8 cellular contexts compared by ENCODE assay signal in the genomic region with DNA sequence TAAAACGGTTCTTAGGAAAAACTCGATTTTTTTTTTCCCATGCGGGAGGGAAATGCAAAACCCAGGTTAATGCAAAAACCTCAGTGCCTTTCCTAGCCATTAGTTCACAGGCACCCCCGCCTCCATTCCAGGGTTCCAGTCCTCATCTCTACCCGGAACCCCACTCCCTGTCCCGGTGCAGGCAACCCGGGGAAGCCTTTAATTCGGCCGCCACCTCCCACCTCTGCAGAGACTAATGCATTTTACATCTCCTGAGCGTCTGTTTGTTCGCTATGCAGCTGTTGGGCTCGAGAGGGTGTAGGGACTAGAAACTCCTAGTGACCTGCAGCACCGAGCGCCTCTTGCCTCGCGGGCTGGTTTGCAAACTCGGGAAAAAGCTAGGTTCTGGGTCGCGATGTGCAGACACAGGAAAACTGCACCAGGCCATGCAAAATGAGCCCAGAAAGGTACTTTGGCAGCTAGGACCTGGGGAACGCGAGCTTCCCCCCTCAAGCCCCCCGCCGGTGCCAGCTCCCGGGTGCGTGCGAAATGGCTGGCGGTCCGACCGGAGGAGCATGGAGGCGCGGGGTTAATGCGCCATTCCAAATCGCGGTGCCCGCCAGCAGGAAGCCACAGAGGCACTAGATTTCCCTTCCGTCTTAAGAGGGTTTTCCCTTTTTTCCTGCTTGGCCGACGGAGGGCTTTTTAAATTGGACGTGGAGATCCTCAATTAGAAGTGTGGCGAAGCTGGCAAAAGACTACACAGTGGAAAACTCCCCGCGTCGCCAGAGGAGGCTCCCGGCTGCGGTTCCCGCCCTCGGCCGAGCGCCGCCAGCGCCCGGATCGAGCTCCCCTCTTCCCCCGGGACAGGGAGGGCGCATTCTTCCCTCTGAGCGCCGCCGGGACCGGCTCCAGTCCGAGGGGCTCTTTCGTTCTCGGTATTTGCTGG. TPM values are rescaled to one million over a fixed set of nuclear protein-coding genes. Genes with fewer than 3 reads are reported as not detected.
DNase-seq lines count a peak whose midpoint lies in the region; ATAC-seq and TF ChIP-seq lines count a peak whose summit lies in the region.

No MANE protein-coding gene starts in this region.

- no peaks in the 10 kb centered on the region for H3K9me2 ChIP-seq in PC-3 (replicated peaks; ENCODE audit: low read length)

- DNase-seq in DMS53 (lab: John Stamatoyannopoulos, UW) (peak; percentile 65), PC-3 (peak; percentile 19), fibroblast of mammary gland (ENCODE audit: low read depth) (peak; percentile 42), osteocyte (ENCODE audit: extremely low spot score, unreplicated experiment) (no peak), NCI-H1105 treated with DMSO at 0.1 percent for 48 hours (lab: John Stamatoyannopoulos, UW) (no peak)

- intact Hi-C loops in PC-3 (cut with micrococcal nuclease) = loop anchor here (1.0 kb wide), 2 partner anchors 357 to 423 kb away; no protein-coding TSS in a partner anchor

- H3K4me3 ChIP-seq in PC-3 (ENCODE audit: low read length) = peak overlapping the region; percentile 70
- H3K4me3 ChIP-seq in fibroblast of mammary gland (ENCODE audit: control insufficient read depth, low read depth, low read length) = peak overlapping the region; percentile 52

- no peak overlapping the region for H3K27ac Mint-ChIP-seq in osteocyte (ENCODE audit: unreplicated experiment)

- H3K27ac ChIP-seq in PC-3 (ENCODE audit: low read length) = no peak overlapping the region

- TF ChIP-seq CTCF in PC-3 (conservative IDR thresholded peaks at IDR 0.05; ENCODE audit: low read depth, low read length) (no peak), fibroblast of mammary gland (conservative IDR thresholded peaks at IDR 0.05; ENCODE audit: control insufficient read depth, insufficient read depth, low read depth, low read length) (no peak), osteocyte (IDR thresholded peaks at IDR 0.05) (no peak)

- peak overlapping the region; percentile 79 for H3K4me3 Mint-ChIP-seq in osteocyte (ENCODE audit: unreplicated experiment)

- peaks cover 19% of the 10 kb centered on the region for H3K4me1 ChIP-seq in PC-3 (ENCODE audit: insufficient read depth, low read length)

- H3F3A ChIP-seq in PC-3 (ENCODE audit: low read length, unreplicated experiment) = no peaks in the 10 kb centered on the region

- no peaks in the 10 kb centered on the region for H3K79me2 ChIP-seq in PC-3 (ENCODE audit: low read length)

- peak; percentile 7; the same call in 1 of the 2 replicates for ATAC-seq in PC-3
- no peak for ATAC-seq in HG03135 (IDR thresholded peaks at IDR 0.05; ENCODE audit: unreplicated experiment)
- no peak for ATAC-seq in GM18858 (IDR thresholded peaks at IDR 0.05; ENCODE audit: unreplicated experiment)
- no peak for ATAC-seq in HG03571 (IDR thresholded peaks at IDR 0.05; ENCODE audit: unreplicated experiment)

- no peaks in the 10 kb centered on the region for H3K9me3 Mint-ChIP-seq in osteocyte (ENCODE audit: unreplicated experiment)

- peaks cover 76% of the 10 kb centered on the region for H3K27me3 Mint-ChIP-seq in osteocyte (ENCODE audit: unreplicated experiment)

- peaks cover 43% of the 10 kb centered on the region for H3K4me1 Mint-ChIP-seq in osteocyte (ENCODE audit: unreplicated experiment)

- H2AFZ ChIP-seq in PC-3 (ENCODE audit: low read length) = peak overlapping the region; percentile 80

- peak overlapping the region; percentile 95 for H3K4me2 ChIP-seq in PC-3 (ENCODE audit: low read length)

- no peaks in the 10 kb centered on the region for H3K36me3 Mint-ChIP-seq in osteocyte (ENCODE audit: unreplicated experiment)

- CTCF ChIA-PET in PC-3 (lab: Charles Lee) = interaction anchor here (0.9 kb wide), 1 partner anchor 127 kb away, joined by 3 read pairs; no protein-coding TSS in a partner anchor

- H3K27me3 ChIP-seq in PC-3 (ENCODE audit: low read length) = peaks cover 89% of the 10 kb centered on the region

- H3K9ac ChIP-seq in PC-3 (ENCODE audit: low read length) = no peak overlapping the region

- POLR2A ChIA-PET in PC-3 (lab: Charles Lee; ENCODE audit: unreplicated experiment) = no interaction called here

- BruUV-seq in PC-3 (replicated peaks; lab: Mats Ljungman, UMichigan) = no TSS peak

- H4K20me1 ChIP-seq in PC-3 (ENCODE audit: low read length) = no peaks in the 10 kb centered on the region

- H3K9me3 ChIP-seq in PC-3 (ENCODE audit: low read length) = no peaks in the 10 kb centered on the region

- no peaks in the 10 kb centered on the region for H3K36me3 ChIP-seq in PC-3 (ENCODE audit: low read depth, low read length)

RNA-seq across cellular contexts. Expression of a gene that starts 3.4 kb away (rescaled TPM):
- total RNA-seq in PC-3 (2014; rRNA removed) = not detected in 2 replicates
- total RNA-seq in osteocyte = 0.32 and 0.34 TPM in 2 replicates

Comparison
In these comparisons a context has a peak if more than half of its experiments do, and no peak if none do; other contexts are left out.
1. DNase-seq: peak in DMS53 (single experiment), PC-3 (single experiment) and fibroblast of mammary gland (single experiment); none in osteocyte (single experiment) and NCI-H1105 treated with DMSO at 0.1 percent for 48 hours (single experiment).